In the genomic region with DNA sequence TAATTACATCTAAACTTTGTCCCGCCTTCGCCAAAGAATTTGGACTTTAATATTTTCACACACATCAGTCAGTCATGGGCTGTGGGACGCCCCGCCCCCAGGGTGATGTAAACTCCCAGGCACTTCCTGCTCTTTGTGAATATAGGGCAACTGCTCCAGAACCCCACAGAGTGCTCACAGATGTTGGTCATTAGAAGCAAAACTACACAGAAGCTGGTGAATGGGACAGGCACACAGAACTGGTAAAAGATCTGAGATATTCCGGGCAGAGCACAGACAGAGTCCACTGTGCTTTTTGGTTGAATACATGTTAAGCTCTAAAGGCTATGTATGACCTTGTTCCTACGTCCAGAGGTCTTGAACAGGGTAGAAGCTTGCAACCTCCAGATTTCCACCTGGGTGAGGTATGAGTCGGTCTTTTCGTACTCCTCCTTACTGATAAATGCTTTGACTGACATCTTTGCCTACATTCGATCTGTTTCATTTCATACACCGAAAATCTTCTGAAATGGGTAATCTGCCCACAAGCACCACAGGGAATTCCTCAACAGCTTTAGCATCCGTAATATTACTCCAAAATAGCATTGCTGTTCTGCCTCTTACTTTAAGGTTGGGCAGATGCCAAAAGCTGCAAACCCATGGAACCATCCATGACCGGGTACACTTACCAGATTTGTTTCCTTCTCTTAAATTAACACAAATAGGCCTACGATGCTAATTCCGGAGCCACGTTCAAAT, we compare ENCODE assay signal across 10 cellular contexts.
DNase-seq lines count a peak whose midpoint lies in the region; ATAC-seq and TF ChIP-seq lines count a peak whose summit lies in the region.
"Had no signal": no experiment of that assay in that cellular context is flagged by ENCODE, and none has a peak within 500 bp of the region (broad histone marks: within the 10 kb centered on the region; RNA-seq: fewer than 3 reads in every experiment).

No MANE protein-coding gene starts in this region.

- H3K27me3 ChIP-seq in esophagus muscularis mucosa: no peaks in the 10 kb centered on the region
- H3K27me3 ChIP-seq in muscle layer of duodenum (ENCODE audit: low read depth, low read length): no peaks in the 10 kb centered on the region

- no peaks in the 10 kb centered on the region for H3K9me3 Mint-ChIP-seq in MCF 10A (ENCODE audit: unreplicated experiment)
- H3K9me3 Mint-ChIP-seq: stimulated activated naive CD8-positive, alpha-beta T cell treated with anti-CD3 and anti-CD28 coated beads, Interleukin-15, Interleukin-2, amounts not matched to agents 100 ng/mL and 50 ng/mL, for 24 hours had no signal

- intact Hi-C loops in esophagus muscularis mucosa (cut with DNase I) (loop anchor here (10.0 kb wide), 1 partner anchor 53 kb away; no protein-coding TSS in a partner anchor), MCF 10A (cut with micrococcal nuclease) (no loop called here)

- H3K4me3 ChIP-seq in esophagus muscularis mucosa: no peak overlapping the region
- H3K4me3 ChIP-seq in muscle layer of duodenum (ENCODE audit: low read depth in 1 of 2, low read length in 2 of 2): no peak overlapping the region

- H3K9me3 ChIP-seq in esophagus muscularis mucosa (no peaks in the 10 kb centered on the region), muscle layer of duodenum (ENCODE audit: control insufficient read depth in 1 of 2, low read length in 2 of 2) (no peaks in the 10 kb centered on the region)

- CTCF ChIA-PET in MCF 10A (lab: Yijun Ruan, JAX): interaction anchor here (0.7 to 1.1 kb wide), 3 partner anchors 56 to 333 kb away, joined by 3 to 4 read pairs (median 3); no protein-coding TSS in a partner anchor

- H3K27ac ChIP-seq in esophagus muscularis mucosa (replicated peaks in 1 of 4): peak overlapping the region; percentile 63 to 73 (median 68)
- peak overlapping the region; percentile 17 for H3K27ac ChIP-seq in muscle layer of duodenum (ENCODE audit: low read length)

- POLR2A ChIA-PET in MCF 10A (lab: Yijun Ruan, JAX): interaction anchor here (1.3 kb wide), 1 partner anchor 11 kb away, joined by 3 read pairs; no protein-coding TSS in a partner anchor

- H3K4me1 Mint-ChIP-seq in MCF 10A (ENCODE audit: insufficient read depth, unreplicated experiment): peaks cover 13% of the 10 kb centered on the region

- no peak for TF ChIP-seq POLR2A in esophagus muscularis mucosa (IDR thresholded peaks at IDR 0.05; ENCODE audit: low read depth)

- 68% methylated on average over 15 of the region's 15 CpGs for WGBS in esophagus muscularis mucosa

- DNase-seq in AG08396 (ENCODE audit: low spot score): peak; percentile 21
- peak; percentile 7 for DNase-seq in OCI-M1 (lab: John Stamatoyannopoulos, UW)
- no peak for DNase-seq in esophagus muscularis mucosa (ENCODE audit: extremely low spot score)
- DNase-seq in NCI-H2029 treated with DMSO at 0.1 percent for 48 hours (lab: John Stamatoyannopoulos, UW): no peak
- DNase-seq in SK-N-DZ (ENCODE audit: low spot score): no peak
- no peak for DNase-seq in MCF 10A (ENCODE audit: unreplicated experiment)
- DNase-seq: AML-193 had no signal

- peaks cover 74% of the 10 kb centered on the region for H3K27me3 Mint-ChIP-seq in MCF 10A (ENCODE audit: insufficient read depth, unreplicated experiment)
- H3K27me3 Mint-ChIP-seq: stimulated activated naive CD8-positive, alpha-beta T cell treated with anti-CD3 and anti-CD28 coated beads, Interleukin-15, Interleukin-2, amounts not matched to agents 100 ng/mL and 50 ng/mL, for 24 hours had no signal

- H3K4me1 ChIP-seq in esophagus muscularis mucosa: peaks cover 0 to 56% (median 36%) of the 10 kb centered on the region in 4 donors
- H3K4me1 ChIP-seq in muscle layer of duodenum (ENCODE audit: control insufficient read depth in 1 of 2, insufficient read depth in 2 of 2, low read length in 2 of 2): peaks cover 0 to 14% of the 10 kb centered on the region in 2 donors

- no peak for ATAC-seq in GM21367 (IDR thresholded peaks at IDR 0.05; ENCODE audit: unreplicated experiment)

- TF ChIP-seq CTCF in esophagus muscularis mucosa (IDR thresholded peaks at IDR 0.05) (no peak), MCF 10A (IDR thresholded peaks at IDR 0.05; ENCODE audit: unreplicated experiment) (no peak)

- no peak overlapping the region for H3K4me3 Mint-ChIP-seq in MCF 10A (ENCODE audit: unreplicated experiment)
- H3K4me3 Mint-ChIP-seq: stimulated activated naive CD8-positive, alpha-beta T cell treated with anti-CD3 and anti-CD28 coated beads, Interleukin-15, Interleukin-2, amounts not matched to agents 100 ng/mL and 50 ng/mL, for 24 hours had no signal

- no TSS peak for BruUV-seq in MCF 10A (replicated peaks; lab: Mats Ljungman, UMichigan)

- no peaks in the 10 kb centered on the region for H3K36me3 Mint-ChIP-seq in MCF 10A (ENCODE audit: insufficient read depth, unreplicated experiment)

- no peak overlapping the region for H3K27ac Mint-ChIP-seq in MCF 10A (ENCODE audit: low read depth, unreplicated experiment)
- H3K27ac Mint-ChIP-seq: stimulated activated naive CD8-positive, alpha-beta T cell treated with anti-CD3 and anti-CD28 coated beads, Interleukin-15, Interleukin-2, amounts not matched to agents 100 ng/mL and 50 ng/mL, for 24 hours had no signal

- H3K36me3 ChIP-seq in esophagus muscularis mucosa (no peaks in the 10 kb centered on the region), muscle layer of duodenum (ENCODE audit: control insufficient read depth in 1 of 2, insufficient read depth in 2 of 2, low read length in 2 of 2) (no peaks in the 10 kb centered on the region)

- no peak for TF ChIP-seq EP300 in esophagus muscularis mucosa (IDR thresholded peaks at IDR 0.05)

Comparison
In these comparisons a context has a peak if more than half of its experiments do, and no peak if none do; other contexts are left out.
1. DNase-seq: peak in AG08396 (single experiment) and OCI-M1 (single experiment); none in esophagus muscularis mucosa (single experiment), NCI-H2029 treated with DMSO at 0.1 percent for 48 hours (single experiment), SK-N-DZ (single experiment) and MCF 10A (single experiment).